8 cellular contexts compared by ENCODE assay signal in genomic region chr14:69610859-69611263, GRCh38. TPM values are rescaled to one million over a fixed set of nuclear protein-coding genes. Genes with fewer than 3 reads are reported as not detected.
DNase-seq lines count a peak whose midpoint lies in the region; ATAC-seq and TF ChIP-seq lines count a peak whose summit lies in the region.

No MANE protein-coding gene starts in this region.

- peak overlapping the region in 9 of 10 donors; percentile 36 to 91 (median 82) for H3K4me3 ChIP-seq in heart right ventricle
- H3K4me3 ChIP-seq in skeletal muscle tissue (ENCODE audit: low read length in 3 of 3), result peak overlapping the region; percentile 77 to 93 (median 84)

- WGBS in heart right ventricle, 2 donors, result 12 to 13% methylated on average over 10 of the region's 10 CpGs

- H3K27me3 ChIP-seq in heart right ventricle (no peaks in the 10 kb centered on the region), skeletal muscle tissue (ENCODE audit: control insufficient read depth in 3 of 3, insufficient read depth in 3 of 3, low read length in 3 of 3) (no peaks in the 10 kb centered on the region)

- peaks cover 48% of the 10 kb centered on the region for H3K4me1 Mint-ChIP-seq in activated CD4-positive, alpha-beta T cell treated with anti-CD3 and anti-CD28 coated beads, Interleukin-2, amount 10 ng/mL, durations not matched to agents 7 days and 5 days
- H3K4me1 Mint-ChIP-seq in activated B cell treated with CpG ODN at 0.5 μM for 24 hours, result peaks cover 48% of the 10 kb centered on the region

- H3K27ac Mint-ChIP-seq in activated CD4-positive, alpha-beta T cell treated with anti-CD3 and anti-CD28 coated beads, Interleukin-2, amount 10 ng/mL, durations not matched to agents 7 days and 5 days, result peak overlapping the region; percentile 89
- peak overlapping the region; percentile 84 for H3K27ac Mint-ChIP-seq in activated B cell treated with CpG ODN at 0.5 μM for 24 hours

- ATAC-seq in activated B cell treated with CpG ODN at 0.5 μM for 24 hours (ENCODE audit: low read depth) (no peak), heart right ventricle (peak in 4 of 8 donors; percentile 1 to 27 (median 2)), HG03280 (IDR thresholded peaks at IDR 0.05; ENCODE audit: unreplicated experiment) (no peak)

- CTCF ChIA-PET in activated CD4-positive, alpha-beta T cell treated with anti-CD3 and anti-CD28 coated beads, Interleukin-2, amount 10 ng/mL, durations not matched to agents 7 days and 5 days (lab: Charles Lee), result interaction anchor here (0.6 to 1.4 kb wide), 4 partner anchors 12 to 117 kb away, joined by 3 to 6 read pairs (median 3); no protein-coding TSS in a partner anchor
- CTCF ChIA-PET in activated B cell treated with CpG ODN at 0.5 μM for 24 hours (lab: Charles Lee), result interaction anchor here (1.2 to 1.3 kb wide), 3 partner anchors 51 to 116 kb away, joined by 3 to 8 read pairs (median 5); no protein-coding TSS in a partner anchor

- H3K9ac ChIP-seq in skeletal muscle tissue (ENCODE audit: low read depth in 1 of 3, low read length in 3 of 3), result peak overlapping the region; percentile 69 to 85 (median 85)

- peaks cover 9% of the 10 kb centered on the region for H3K36me3 Mint-ChIP-seq in activated CD4-positive, alpha-beta T cell treated with anti-CD3 and anti-CD28 coated beads, Interleukin-2, amount 10 ng/mL, durations not matched to agents 7 days and 5 days (ENCODE audit: low read depth)
- H3K36me3 Mint-ChIP-seq in activated B cell treated with CpG ODN at 0.5 μM for 24 hours (ENCODE audit: low read depth), result peaks cover 5% of the 10 kb centered on the region

- DNase-seq in activated CD4-positive, alpha-beta T cell treated with anti-CD3 and anti-CD28 coated beads, Interleukin-2, amount 10 ng/mL, durations not matched to agents 7 days and 5 days, result no peak
- no peak for DNase-seq in activated CD4-positive, alpha-beta T cell treated with anti-CD3 and anti-CD28 coated beads, Interleukin-2, amount 50 U/mL, for 1 hour
- DNase-seq in activated B cell treated with CpG ODN at 0.5 μM for 24 hours, result no peak
- no peak for DNase-seq in heart right ventricle
- DNase-seq in NOMO-1 (lab: John Stamatoyannopoulos, UW; ENCODE audit: unreplicated experiment in 2 of 2), result no peak
- DNase-seq in HPDE6-E6E7 (ENCODE audit: extremely low spot score), result no peak

- peak overlapping the region; percentile 76 for H3K4me3 Mint-ChIP-seq in activated CD4-positive, alpha-beta T cell treated with anti-CD3 and anti-CD28 coated beads, Interleukin-2, amount 10 ng/mL, durations not matched to agents 7 days and 5 days
- peak overlapping the region; percentile 81 for H3K4me3 Mint-ChIP-seq in activated B cell treated with CpG ODN at 0.5 μM for 24 hours

- H3K9me3 Mint-ChIP-seq in activated CD4-positive, alpha-beta T cell treated with anti-CD3 and anti-CD28 coated beads, Interleukin-2, amount 10 ng/mL, durations not matched to agents 7 days and 5 days, result no peaks in the 10 kb centered on the region
- H3K9me3 Mint-ChIP-seq in activated B cell treated with CpG ODN at 0.5 μM for 24 hours, result no peaks in the 10 kb centered on the region

- peaks cover 0 to 15% (median 0%) of the 10 kb centered on the region in 9 donors for H3K36me3 ChIP-seq in heart right ventricle
- no peaks in the 10 kb centered on the region for H3K36me3 ChIP-seq in skeletal muscle tissue (ENCODE audit: control insufficient read depth in 3 of 3, insufficient read depth in 3 of 3, low read length in 3 of 3)

- H3K9me3 ChIP-seq in heart right ventricle (no peaks in the 10 kb centered on the region), skeletal muscle tissue (ENCODE audit: control insufficient read depth in 3 of 3, low read length in 3 of 3) (no peaks in the 10 kb centered on the region)

- H3K4me1 ChIP-seq in heart right ventricle (peaks cover 13 to 66% (median 48%) of the 10 kb centered on the region in 9 donors), skeletal muscle tissue (ENCODE audit: control insufficient read depth in 3 of 3, insufficient read depth in 3 of 3, low read length in 3 of 3) (peaks cover 40 to 50% (median 43%) of the 10 kb centered on the region in 3 donors)

- peak overlapping the region; percentile 41 to 99 (median 84) for H3K27ac ChIP-seq in heart right ventricle
- peak overlapping the region; percentile 83 for H3K27ac ChIP-seq in skeletal muscle tissue (ENCODE audit: low read depth, low read length)

- intact Hi-C loops in activated B cell treated with CpG ODN at 0.5 μM for 24 hours (cut with micrococcal nuclease), result loop anchor here (1.0 to 10.0 kb wide), 4 partner anchors 156 to 1194 kb away; partner anchors contain the start of genes DCAF5, MAP3K9 and SRSF5
- intact Hi-C loops in heart right ventricle (cut with DNase I), result loop anchor here (1.0 to 10.0 kb wide), 10 partner anchors 36 to 156 kb away; partner anchors contain the start of gene SRSF5 (in 1 of the 10)

- no peaks in the 10 kb centered on the region for H3K27me3 Mint-ChIP-seq in activated CD4-positive, alpha-beta T cell treated with anti-CD3 and anti-CD28 coated beads, Interleukin-2, amount 10 ng/mL, durations not matched to agents 7 days and 5 days
- no peaks in the 10 kb centered on the region for H3K27me3 Mint-ChIP-seq in activated B cell treated with CpG ODN at 0.5 μM for 24 hours

- POLR2A ChIA-PET in activated CD4-positive, alpha-beta T cell treated with anti-CD3 and anti-CD28 coated beads, Interleukin-2, amount 10 ng/mL, durations not matched to agents 7 days and 5 days (lab: Charles Lee), result interaction anchor here (0.6 to 0.7 kb wide), 2 partner anchors 99 to 406 kb away, joined by 3 read pairs; no protein-coding TSS in a partner anchor
- POLR2A ChIA-PET in activated B cell treated with CpG ODN at 0.5 μM for 24 hours (lab: Charles Lee), result interaction anchor here (0.6 to 6.1 kb wide), 21 partner anchors 14 to 818 kb away, joined by 3 to 38 read pairs (median 6); partner anchors contain the start of genes ERH, SLC39A9, SRSF5 and ZFP36L1

- no peak for TF ChIP-seq CTCF in activated B cell treated with CpG ODN at 0.5 μM for 24 hours (IDR thresholded peaks at IDR 0.05)
- TF ChIP-seq CTCF in heart right ventricle (IDR thresholded peaks at IDR 0.05), result no peak

RNA-seq across cellular contexts. Expression of gene SUSD6, which starts 0.5 kb away (rescaled TPM):
- 10 to 100 TPM; 42.6 to 45.0 TPM for total RNA-seq in activated CD4-positive, alpha-beta T cell treated with anti-CD3 and anti-CD28 coated beads, Interleukin-2, amount 10 ng/mL, durations not matched to agents 7 days and 5 days
- total RNA-seq in activated B cell treated with CpG ODN at 0.5 μM for 24 hours (63.5 and 67.1 TPM in 2 replicates), heart right ventricle (10 to 100 TPM; 18.0 to 46.3 (median 25.5) TPM), skeletal muscle tissue (10.4 TPM)
- 1 to 10 TPM; 5.9 to 8.4 TPM for polyA plus RNA-seq in heart right ventricle

RNA-seq across cellular contexts. Expression of gene CCDC177, which starts 36.2 kb away (rescaled TPM):
- total RNA-seq in activated CD4-positive, alpha-beta T cell treated with anti-CD3 and anti-CD28 coated beads, Interleukin-2, amount 10 ng/mL, durations not matched to agents 7 days and 5 days, result not detected
- total RNA-seq in activated B cell treated with CpG ODN at 0.5 μM for 24 hours, result 0.05 TPM in 1 of 2 replicates, not detected in the other
- total RNA-seq in heart right ventricle, result not detected
- polyA plus RNA-seq in heart right ventricle, result under 1 TPM in 1 of 2 donors, not detected in 1; 0.03 TPM
- not detected for total RNA-seq in skeletal muscle tissue
